In genomic region chr17:71392715-71393567, GRCh38 we compare ENCODE assay signal across 24 cellular contexts.
DNase-seq lines count a peak whose midpoint lies in the region; ATAC-seq and TF ChIP-seq lines count a peak whose summit lies in the region.
"Had no signal": no experiment of that assay in that cellular context is flagged by ENCODE, and none has a peak within 500 bp of the region (broad histone marks: within the 10 kb centered on the region; RNA-seq: fewer than 3 reads in every experiment).

No MANE protein-coding gene starts in this region.

- ATAC-seq in RWPE2 (ENCODE audit: low read depth) (peak; percentile 60), GM18498 (IDR thresholded peaks at IDR 0.05; ENCODE audit: unreplicated experiment) (no peak), HG03378 (IDR thresholded peaks at IDR 0.05; ENCODE audit: unreplicated experiment) (no peak), body of pancreas (no peak)
- ATAC-seq: gastrocnemius medialis had no signal

- H3K27me3 ChIP-seq in RWPE2 (ENCODE audit: insufficient read depth, poor library complexity, severe bottlenecking) (no peaks in the 10 kb centered on the region), skeletal muscle satellite cell (ENCODE audit: control insufficient read depth, insufficient read depth, low read length) (no peaks in the 10 kb centered on the region), body of pancreas (no peaks in the 10 kb centered on the region)
- H3K27me3 ChIP-seq: BE2C, gastrocnemius medialis, Peyer's patch had no signal

- H3K4me1 ChIP-seq in RWPE2 (ENCODE audit: insufficient read depth, poor library complexity, severe bottlenecking) (peaks cover 14% of the 10 kb centered on the region), skeletal muscle satellite cell (ENCODE audit: control insufficient read depth, insufficient read depth, low read length) (peaks cover 9% of the 10 kb centered on the region), body of pancreas (no peaks in the 10 kb centered on the region)
- H3K4me1 ChIP-seq: BE2C, gastrocnemius medialis, Peyer's patch had no signal

- 63 to 78% methylated on average over 4 of the region's 4 CpGs for WGBS in body of pancreas, 2 donors

- H3K27ac ChIP-seq in RWPE2 (ENCODE audit: poor library complexity, severe bottlenecking) (peak overlapping the region; percentile 25), body of pancreas (no peak overlapping the region)
- H3K27ac ChIP-seq: gastrocnemius medialis, KMS-11, Peyer's patch had no signal

- no peaks in the 10 kb centered on the region for H3K36me3 ChIP-seq in RWPE2 (ENCODE audit: low read depth)
- H3K36me3 ChIP-seq in skeletal muscle satellite cell (ENCODE audit: insufficient read depth, low read length) = no peaks in the 10 kb centered on the region
- H3K36me3 ChIP-seq in body of pancreas (replicated peaks in 1 of 2; ENCODE audit: insufficient read depth in 1 of 2, low read depth in 2 of 2) = no peaks in the 10 kb centered on the region
- H3K36me3 ChIP-seq: BE2C, gastrocnemius medialis, Peyer's patch had no signal

- DNase-seq in GM04504 (ENCODE audit: low read depth) (peak; percentile 23), RWPE2 (ENCODE audit: low spot score) (no peak), epithelial cell of esophagus (ENCODE audit: low read depth) (peak; percentile 51), NCI-H345 treated with DMSO at 0.1 percent for 48 hours (lab: John Stamatoyannopoulos, UW; ENCODE audit: unreplicated experiment) (no peak), body of pancreas (no peak)
- DNase-seq: activated B cell treated with CpG ODN at 0.5 μM for 24 hours; activated CD4-positive, alpha-beta memory T cell treated with anti-CD3 and anti-CD28 coated beads, Interleukin-2, amount 10 ng/mL, durations not matched to agents 7 days and 5 days; activated T-cell treated with anti-CD3 and anti-CD28 coated beads for 4 hours; anterior cingulate cortex; BE2C; DMS79; gastrocnemius medialis; NCI-H1092 treated with DMSO at 0.1 percent for 48 hours; NCI-H2081; NCI-H510A; nucleus accumbens; Peyer's patch; stimulated activated CD4-positive, alpha-beta T cell treated with anti-CD3 and anti-CD28 coated beads, Interleukin-4, amount 100 ng/mL, for 1 hour; T-helper 9 cell; trophoblast cell had no signal

- intact Hi-C loops in body of pancreas (cut with DNase I) = no loop called here

- TF ChIP-seq CTCF in RWPE2 (IDR thresholded peaks at IDR 0.05; ENCODE audit: poor library complexity, severe bottlenecking) (no peak), epithelial cell of esophagus (IDR thresholded peaks at IDR 0.05; ENCODE audit: insufficient read depth, low read depth, low read length, missing control alignments) (no peak), body of pancreas (IDR thresholded peaks at IDR 0.05) (no peak)

- no peaks in the 10 kb centered on the region for H3K9me3 ChIP-seq in RWPE2 (ENCODE audit: severe bottlenecking)
- H3K9me3 ChIP-seq in skeletal muscle satellite cell (replicated peaks; ENCODE audit: low read length) = no peaks in the 10 kb centered on the region
- no peaks in the 10 kb centered on the region for H3K9me3 ChIP-seq in body of pancreas
- H3K9me3 ChIP-seq: BE2C, gastrocnemius medialis, Peyer's patch had no signal

- peak overlapping the region; percentile 27 for H3K4me2 ChIP-seq in skeletal muscle satellite cell (ENCODE audit: low read length)
- H3K4me2 ChIP-seq: KMS-11 had no signal

- no peak overlapping the region for H3K4me3 ChIP-seq in RWPE2 (ENCODE audit: severe bottlenecking)
- H3K4me3 ChIP-seq in epithelial cell of esophagus (ENCODE audit: low read length) = no peak overlapping the region
- H3K4me3 ChIP-seq in skeletal muscle satellite cell (ENCODE audit: low read length) = no peak overlapping the region
- H3K4me3 ChIP-seq in body of pancreas = no peak overlapping the region
- H3K4me3 ChIP-seq: gastrocnemius medialis, Peyer's patch had no signal

- no peak for TF ChIP-seq POLR2A in body of pancreas (IDR thresholded peaks at IDR 0.05)

- no peak overlapping the region for H3K9ac ChIP-seq in skeletal muscle satellite cell (ENCODE audit: low read depth, low read length)
- H3K9ac ChIP-seq: KMS-11 had no signal

Comparison
In these comparisons a context has a peak if more than half of its experiments do, and no peak if none do; other contexts are left out.
1. DNase-seq: peak in GM04504 (single experiment) and epithelial cell of esophagus (single experiment); none in RWPE2 (single experiment), NCI-H345 treated with DMSO at 0.1 percent for 48 hours (single experiment) and body of pancreas (0 of 4).